ENCODE assay signal across 22 cellular contexts in genomic region chr17:807146-808002, GRCh38.
"Had no signal": no experiment of that assay in that cellular context is flagged by ENCODE, and none has a peak within 500 bp of the region (broad histone marks: within the 10 kb centered on the region; RNA-seq: fewer than 3 reads in every experiment).

No MANE protein-coding gene starts in this region.

- H3K36me3 Mint-ChIP-seq: activated naive CD4-positive, alpha-beta T cell treated with anti-CD3 and anti-CD28 coated beads, Interleukin-2, amount 50 U/mL, for 72 hours had no signal

- DNase-seq: activated B cell treated with CpG ODN at 0.5 μM for 24 hours; activated CD4-positive, alpha-beta T cell treated with anti-CD3 and anti-CD28 coated beads for 36 hours; activated CD4-positive, alpha-beta T cell treated with anti-CD3 and anti-CD28 coated beads, Interleukin-2, amount 50 U/mL, for 4 hours; activated CD8-positive, alpha-beta memory T cell treated with anti-CD3 and anti-CD28 coated beads for 24 hours; activated CD8-positive, alpha-beta memory T cell treated with anti-CD3 and anti-CD28 coated beads, Interleukin-2, amount 50 U/mL, for 4 hours; activated T-cell treated with anti-CD3 and anti-CD28 coated beads, Interleukin-2, amount 50 U/mL, for 24 hours; caudate nucleus; effector CD4-positive, alpha-beta T cell; foreskin keratinocyte; lower lobe of right lung; mesendoderm; mucosa of descending colon; ovary; stimulated activated CD4-positive, alpha-beta T cell treated with anti-CD3 and anti-CD28 coated beads, Interleukin-4, amount 100 ng/mL, for 24 hours; stimulated activated naive CD4-positive, alpha-beta T cell treated with Interleukin-2 at 50 U/mL for 16 hours had no signal

- H3K27ac Mint-ChIP-seq: activated B cell treated with CpG ODN at 0.5 μM for 24 hours; activated CD4-positive, alpha-beta T cell treated with anti-CD3 and anti-CD28 coated beads for 36 hours; activated naive CD4-positive, alpha-beta T cell treated with anti-CD3 and anti-CD28 coated beads, Interleukin-2, amount 50 U/mL, for 72 hours; activated T-cell treated with anti-CD3 and anti-CD28 coated beads, Interleukin-2, amount 50 U/mL, for 24 hours; activated T-helper 17 cell treated with anti-CD3 and anti-CD28 coated beads, Interleukin-2, amount 50 U/mL, for 72 hours; dendritic cell treated with granulocyte-macrophage colony-stimulating factor and Interleukin-4, amounts not matched to agents 40 ng/mL and 50 ng/mL, for 4 days; type B pancreatic cell had no signal

- H3K9me3 Mint-ChIP-seq: activated B cell treated with CpG ODN at 0.5 μM for 24 hours; activated T-cell treated with anti-CD3 and anti-CD28 coated beads, Interleukin-2, amount 50 U/mL, for 24 hours; activated T-helper 17 cell treated with anti-CD3 and anti-CD28 coated beads, Interleukin-2, amount 50 U/mL, for 72 hours; brain; dendritic cell treated with granulocyte-macrophage colony-stimulating factor and Interleukin-4, amounts not matched to agents 40 ng/mL and 50 ng/mL, for 4 days; neural crest cell; type B pancreatic cell had no signal

- H3K4me1 Mint-ChIP-seq: activated B cell treated with CpG ODN at 0.5 μM for 24 hours; activated CD4-positive, alpha-beta T cell treated with anti-CD3 and anti-CD28 coated beads for 36 hours; activated T-helper 17 cell treated with anti-CD3 and anti-CD28 coated beads, Interleukin-2, amount 50 U/mL, for 72 hours had no signal

- H3K27me3 Mint-ChIP-seq: activated B cell treated with CpG ODN at 0.5 μM for 24 hours; brain; dendritic cell treated with granulocyte-macrophage colony-stimulating factor and Interleukin-4, amounts not matched to agents 40 ng/mL and 50 ng/mL, for 4 days; type B pancreatic cell had no signal

- H3K4me3 Mint-ChIP-seq: activated B cell treated with CpG ODN at 0.5 μM for 24 hours; activated CD4-positive, alpha-beta T cell treated with anti-CD3 and anti-CD28 coated beads for 36 hours; activated T-cell treated with anti-CD3 and anti-CD28 coated beads, Interleukin-2, amount 50 U/mL, for 24 hours; activated T-helper 17 cell treated with anti-CD3 and anti-CD28 coated beads, Interleukin-2, amount 50 U/mL, for 72 hours; brain; dendritic cell treated with granulocyte-macrophage colony-stimulating factor and Interleukin-4, amounts not matched to agents 40 ng/mL and 50 ng/mL, for 4 days; neural crest cell; type B pancreatic cell had no signal

- ATAC-seq: activated CD4-positive, alpha-beta T cell treated with anti-CD3 and anti-CD28 coated beads for 36 hours; activated naive CD4-positive, alpha-beta T cell treated with anti-CD3 and anti-CD28 coated beads, Interleukin-2, amount 50 U/mL, for 72 hours; activated T-helper 17 cell treated with anti-CD3 and anti-CD28 coated beads, Interleukin-2, amount 50 U/mL, for 72 hours; foreskin keratinocyte; left lobe of liver; lower lobe of right lung; mucosa of descending colon had no signal
